Comparison of ENCODE assay signal across 21 cellular contexts in genomic region chr20:44954198-44954597, GRCh38.
"Had no signal": no experiment of that assay in that cellular context is flagged by ENCODE, and none has a peak within 500 bp of the region (broad histone marks: within the 10 kb centered on the region; RNA-seq: fewer than 3 reads in every experiment).

No MANE protein-coding gene starts in this region.

- H3K9ac ChIP-seq: neural progenitor cell had no signal

- H3K9me3 Mint-ChIP-seq: activated CD4-positive, alpha-beta T cell treated with anti-CD3 and anti-CD28 coated beads, Interleukin-2, amount 10 ng/mL, durations not matched to agents 24 days and 14 days; activated naive CD4-positive, alpha-beta T cell treated with anti-CD3 and anti-CD28 coated beads, Interleukin-2, amount 50 U/mL, for 24 hours; activated T-cell treated with anti-CD3 and anti-CD28 coated beads, Interleukin-2, amount 50 U/mL, for 72 hours; effector memory CD8-positive, alpha-beta T cell; naive B cell; neural progenitor cell; WTC11 had no signal

- H3K27ac Mint-ChIP-seq: neural progenitor cell, WTC11 had no signal

- H3K4me3 Mint-ChIP-seq: activated CD4-positive, alpha-beta T cell treated with anti-CD3 and anti-CD28 coated beads, Interleukin-2, amount 10 ng/mL, durations not matched to agents 24 days and 14 days; activated naive CD4-positive, alpha-beta T cell treated with anti-CD3 and anti-CD28 coated beads, Interleukin-2, amount 50 U/mL, for 24 hours; activated T-cell treated with anti-CD3 and anti-CD28 coated beads, Interleukin-2, amount 50 U/mL, for 72 hours; effector memory CD8-positive, alpha-beta T cell; neural progenitor cell; WTC11 had no signal

- H3K27me3 ChIP-seq: cardiac muscle cell, neural progenitor cell, right atrium auricular region had no signal

- H3K4me1 ChIP-seq: prostate gland had no signal

- H3K27ac ChIP-seq: cardiac muscle cell, neural progenitor cell, prostate gland, right atrium auricular region, skin epidermis, thoracic aorta had no signal

- DNase-seq: activated CD4-positive, alpha-beta T cell treated with anti-CD3 and anti-CD28 coated beads, Interleukin-2, amount 10 ng/mL, durations not matched to agents 24 days and 14 days; activated CD8-positive, alpha-beta memory T cell treated with anti-CD3 and anti-CD28 coated beads, Interleukin-2, amount 50 U/mL, for 4 hours; activated effector memory CD4-positive, alpha-beta T cell treated with anti-CD3 and anti-CD28 coated beads, Interleukin-2, amount 50 U/mL, for 16 hours; activated T-cell treated with anti-CD3 and anti-CD28 coated beads, Interleukin-2, amount 50 U/mL, for 72 hours; amygdala; effector memory CD8-positive, alpha-beta T cell; foreskin fibroblast; left ventricle myocardium superior; mucosa of descending colon; naive B cell; stimulated activated CD4-positive, alpha-beta T cell treated with anti-CD3 and anti-CD28 coated beads, Interleukin-15, amount 100 ng/mL, for 24 hours; stimulated activated CD4-positive, alpha-beta T cell treated with anti-CD3 and anti-CD28 coated beads, Interleukin-2, amount 100 ng/mL, for 48 hours; SW 1271 had no signal

- H3K36me3 ChIP-seq: neural progenitor cell had no signal

- H3K4me3 ChIP-seq: cardiac muscle cell, mucosa of descending colon, neural progenitor cell, prostate gland, right atrium auricular region, skin epidermis, thoracic aorta had no signal

- ATAC-seq: activated T-cell treated with anti-CD3 and anti-CD28 coated beads, Interleukin-2, amount 50 U/mL, for 72 hours; effector memory CD8-positive, alpha-beta T cell; left ventricle myocardium superior; mucosa of descending colon; WTC11 had no signal

- H3K27me3 Mint-ChIP-seq: activated CD4-positive, alpha-beta T cell treated with anti-CD3 and anti-CD28 coated beads, Interleukin-2, amount 10 ng/mL, durations not matched to agents 24 days and 14 days; activated naive CD4-positive, alpha-beta T cell treated with anti-CD3 and anti-CD28 coated beads, Interleukin-2, amount 50 U/mL, for 24 hours; effector memory CD8-positive, alpha-beta T cell; naive B cell had no signal

- H3K9me3 ChIP-seq: mucosa of descending colon, prostate gland, right atrium auricular region, thoracic aorta had no signal
